Comparison of ENCODE assay signal across 9 cellular contexts in the genomic region with DNA sequence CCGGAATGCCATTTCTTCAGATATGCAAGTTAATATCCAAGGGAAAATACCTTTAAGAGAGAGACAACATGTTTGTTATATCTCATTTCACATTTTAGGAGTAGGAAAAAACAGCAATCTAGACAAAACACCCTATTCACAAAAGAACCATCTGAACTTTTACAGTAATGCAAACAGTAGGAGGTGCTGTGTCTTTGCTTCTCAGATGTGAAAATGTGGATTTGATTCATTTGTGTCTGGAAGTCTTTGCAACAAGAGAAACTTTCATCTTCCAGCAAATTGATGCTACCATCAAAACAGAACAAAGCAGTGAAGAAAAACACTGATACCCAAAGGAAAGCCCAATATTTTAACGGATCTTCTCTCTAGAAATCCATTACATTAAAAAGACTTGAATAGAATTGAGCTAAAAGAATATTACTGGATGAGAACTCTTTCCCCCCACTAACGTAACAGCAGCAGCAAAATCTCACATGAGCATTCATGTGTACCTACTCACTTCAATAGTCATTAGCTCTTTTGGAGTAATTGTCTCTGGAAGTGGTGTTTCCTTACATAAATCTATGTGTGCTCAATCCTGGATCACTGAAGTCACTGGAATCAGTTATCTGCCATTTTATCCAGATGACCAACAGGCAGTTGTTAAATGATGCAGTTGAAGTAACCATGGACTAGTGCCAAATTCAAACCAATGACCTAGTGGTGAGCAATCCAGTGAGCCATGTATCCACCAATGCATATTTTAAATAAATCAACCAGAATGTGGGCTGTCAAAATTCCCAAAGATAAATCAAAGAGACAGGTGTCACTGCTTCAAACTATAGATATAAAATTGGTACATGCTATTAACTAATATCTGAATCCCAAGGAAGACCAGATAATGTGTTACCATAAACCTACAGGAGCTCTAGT. TPM values are rescaled to one million over a fixed set of nuclear protein-coding genes. Genes with fewer than 3 reads are reported as not detected.
DNase-seq lines count a peak whose midpoint lies in the region; ATAC-seq, FAIRE-seq and TF ChIP-seq lines count a peak whose summit lies in the region.
"Had no signal": no experiment of that assay in that cellular context is flagged by ENCODE, and none has a peak within 500 bp of the region (broad histone marks: within the 10 kb centered on the region; RNA-seq: fewer than 3 reads in every experiment).

No MANE protein-coding gene starts in this region.

- no peak for TF ChIP-seq EP300 in suprapubic skin (IDR thresholded peaks at IDR 0.05)

- FAIRE-seq in TTC549 (lab: Jason Lieb, UNC), result peak; percentile 81

- H3K4me1 ChIP-seq in suprapubic skin, result peaks cover 12% of the 10 kb centered on the region

- no peak for TF ChIP-seq POLR2A in suprapubic skin (IDR thresholded peaks at IDR 0.05)

- no peaks in the 10 kb centered on the region for H3K9me3 ChIP-seq in suprapubic skin

- WGBS in suprapubic skin, result 68% methylated on average over 3 of the region's 3 CpGs

- no peak overlapping the region for H3K27ac ChIP-seq in suprapubic skin

- H3K27me3 ChIP-seq in suprapubic skin, result no peaks in the 10 kb centered on the region

- H3K36me3 ChIP-seq in suprapubic skin, result no peaks in the 10 kb centered on the region

- TF ChIP-seq CTCF in suprapubic skin (IDR thresholded peaks at IDR 0.05), result no peak

- DNase-seq in NCI-H1417 (lab: John Stamatoyannopoulos, UW) (peak in 2 of 3 experiments; percentile 11 to 31), NCI-H1417 treated with DMSO at 0.1 percent for 48 hours (lab: John Stamatoyannopoulos, UW) (no peak), hepatic stellate cell (ENCODE audit: low spot score) (peak; percentile 13), suprapubic skin (ENCODE audit: low spot score in 2 of 2) (no peak), posterior vena cava (ENCODE audit: low spot score) (no peak), cerebellar nuclear complex (lab: John Stamatoyannopoulos, UW) (no peak)

- peak overlapping the region; percentile 66 for H3K4me3 ChIP-seq in suprapubic skin

- ATAC-seq in HG02798 (IDR thresholded peaks at IDR 0.05; ENCODE audit: poor library complexity, unreplicated experiment), result no peak

- intact Hi-C loops in posterior vena cava (cut with DNase I), result loop anchor here in 1 of 2 donors (10.0 kb wide), 1 partner anchor 338 kb away; no protein-coding TSS in a partner anchor

RNA-seq across cellular contexts. Expression of gene SEMA3C, which starts 1.8 kb away (rescaled TPM):
- 100 to 1,000 TPM in 1 of 4 donors, 10 to 100 TPM in 3; 46.0 to 105 (median 76.0) TPM for total RNA-seq in suprapubic skin
- 10 to 100 TPM; 36.3 to 89.3 TPM for total RNA-seq in posterior vena cava
- total RNA-seq: B cell had no signal

Comparison
In these comparisons a context has a peak if more than half of its experiments do, and no peak if none do; other contexts are left out.
1. DNase-seq: peak in NCI-H1417 (2 of 3) and hepatic stellate cell (single experiment); none in NCI-H1417 treated with DMSO at 0.1 percent for 48 hours (single experiment), suprapubic skin (0 of 2), posterior vena cava (single experiment) and cerebellar nuclear complex (0 of 2).